8 cellular contexts compared by ENCODE assay signal in the genomic region with DNA sequence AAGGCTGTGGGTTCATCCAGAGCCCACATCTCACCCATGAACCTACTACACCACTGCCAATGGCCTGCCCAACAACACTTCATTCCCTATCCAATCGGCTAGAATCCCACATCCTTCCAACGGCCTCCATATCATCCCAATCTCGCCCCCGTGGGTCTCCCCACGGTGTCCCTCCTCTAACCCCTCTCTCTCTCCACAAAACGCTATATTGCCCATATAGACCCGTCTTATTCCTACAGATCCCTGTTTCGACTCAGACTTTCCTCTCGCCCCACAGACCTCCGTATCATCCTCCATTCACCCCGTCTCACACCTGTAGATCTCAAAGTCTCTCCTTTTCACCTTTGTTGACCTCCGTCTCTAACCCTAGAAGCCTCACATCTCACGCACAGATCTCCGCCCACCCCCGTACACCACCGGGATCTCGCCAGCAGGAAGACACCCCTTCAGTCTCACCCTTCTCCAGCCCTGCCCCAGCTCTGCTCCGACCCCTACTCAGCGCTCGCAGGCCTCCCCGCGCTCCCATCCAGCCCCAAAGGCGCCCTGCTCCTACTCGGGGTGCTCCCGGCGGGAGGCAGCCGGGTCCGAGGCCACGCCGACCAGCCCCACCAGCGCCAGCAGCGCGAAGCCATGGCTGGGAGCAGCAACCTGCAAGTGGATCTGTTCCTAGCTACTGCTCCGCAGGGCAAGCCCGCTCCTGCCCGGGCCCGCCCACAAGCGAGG. TPM values are rescaled to one million over a fixed set of nuclear protein-coding genes. Genes with fewer than 3 reads are reported as not detected.
DNase-seq lines count a peak whose midpoint lies in the region; ATAC-seq, FAIRE-seq and TF ChIP-seq lines count a peak whose summit lies in the region.

A gene with protein sequence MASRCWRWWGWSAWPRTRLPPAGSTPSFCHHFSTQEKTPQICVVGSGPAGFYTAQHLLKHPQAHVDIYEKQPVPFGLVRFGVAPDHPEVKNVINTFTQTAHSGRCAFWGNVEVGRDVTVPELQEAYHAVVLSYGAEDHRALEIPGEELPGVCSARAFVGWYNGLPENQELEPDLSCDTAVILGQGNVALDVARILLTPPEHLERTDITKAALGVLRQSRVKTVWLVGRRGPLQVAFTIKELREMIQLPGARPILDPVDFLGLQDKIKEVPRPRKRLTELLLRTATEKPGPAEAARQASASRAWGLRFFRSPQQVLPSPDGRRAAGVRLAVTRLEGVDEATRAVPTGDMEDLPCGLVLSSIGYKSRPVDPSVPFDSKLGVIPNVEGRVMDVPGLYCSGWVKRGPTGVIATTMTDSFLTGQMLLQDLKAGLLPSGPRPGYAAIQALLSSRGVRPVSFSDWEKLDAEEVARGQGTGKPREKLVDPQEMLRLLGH (minus strand): TSS at position 682 of the 723 bp plus-strand sequence. CDS start 50 bp downstream, at position 632.

- DNase-seq in HT1080 (ENCODE audit: low read depth), result no peak
- DNase-seq in K562 (ENCODE audit: extremely low read depth in 1 of 4, low spot score in 3 of 4), result no peak
- DNase-seq in memory B cell (ENCODE audit: low spot score in 2 of 2), result no peak
- DNase-seq in aorta, result no peak
- no peak for DNase-seq in HuH-7 (ENCODE audit: low spot score)

- intact Hi-C loops in K562 (cut with micrococcal nuclease), result loop anchor here (10.0 kb wide), 1 partner anchor 162 kb away; no protein-coding TSS in a partner anchor
- intact Hi-C loops in aorta (cut with DNase I), result no loop called here

- no peak for FAIRE-seq in K562 (lab: Jason Lieb, UNC)

- H4K20me1 ChIP-seq in BLaER1 treated with 17β-estradiol and CSF1 and Interleukin-3, amounts not matched to agents 10 nM and 100 nM, result peaks cover 0 to 14% (median 0%) of the 10 kb centered on the region in 11 experiments; a peak in 3 of 22 replicates
- no peaks in the 10 kb centered on the region; the same call in 1 of the 2 replicates for H4K20me1 ChIP-seq in K562 (replicated peaks; ENCODE audit: control insufficient read depth, insufficient read depth, low read length)

- H3K4me1 ChIP-seq in BLaER1 treated with 17β-estradiol and CSF1 and Interleukin-3, amounts not matched to agents 10 nM and 100 nM, result peaks cover 23 to 32% (median 28%) of the 10 kb centered on the region in 10 experiments
- H3K4me1 ChIP-seq in K562 (replicated peaks in 1 of 2; ENCODE audit: control insufficient read depth in 2 of 2, insufficient read depth in 2 of 2, low read length in 2 of 2) (peaks cover 68 to 69% of the 10 kb centered on the region in 2 experiments), aorta (ENCODE audit: control insufficient read depth in 1 of 2, insufficient read depth in 2 of 2, low read length in 2 of 2) (peaks cover 0 to 2% of the 10 kb centered on the region in 2 donors)

- TF ChIP-seq CTCF in K562 (IDR thresholded peaks at IDR 0.05 in 2 of 3, conservative IDR thresholded peaks at IDR 0.05 in 1 of 3; ENCODE audit: insufficient read depth in 2 of 3, low read depth in 1 of 3, low read length in 3 of 3), result no peak

- H3K27me3 ChIP-seq in BLaER1 treated with 17β-estradiol and CSF1 and Interleukin-3, amounts not matched to agents 10 nM and 100 nM, result no peaks in the 10 kb centered on the region
- H3K27me3 ChIP-seq in K562 (ENCODE audit: control insufficient read depth in 2 of 2, insufficient read depth in 2 of 2, low read length in 2 of 2) (no peaks in the 10 kb centered on the region), aorta (ENCODE audit: control insufficient read depth in 1 of 2, insufficient read depth in 2 of 2, low read length in 1 of 2) (no peaks in the 10 kb centered on the region)

- H3K4me2 ChIP-seq in BLaER1 treated with 17β-estradiol and CSF1 and Interleukin-3, amounts not matched to agents 10 nM and 100 nM, result peak within 1 kb of the TSS; percentile 85 to 99 (median 93)
- H3K4me2 ChIP-seq in K562 (ENCODE audit: insufficient read depth, low read length), result peak within 1 kb of the TSS; percentile 94

- H3K79me2 ChIP-seq in K562 (ENCODE audit: control insufficient read depth, insufficient read depth, low read length), result peaks cover 23% of the 10 kb centered on the region

- peak within 1 kb of the TSS; percentile 92 for H3K4me3 Mint-ChIP-seq in memory B cell

- under 1% methylated on average over 33 of the region's 38 CpGs for WGBS in K562 (ENCODE audit: insufficient coverage, low coverage, missing lambda C conversion rate)
- WGBS in aorta, 2 donors, result 9% methylated on average over 38 of the region's 38 CpGs

- 0 out of 4 replicates have a peak, but pooled peaks of 1 of the 2 experiments have one; percentile 4 for TF ChIP-seq RAD21 in K562 (CRISPR knock-in tag; conservative IDR thresholded peaks at IDR 0.05 in 1 of 2, IDR thresholded peaks at IDR 0.05 in 1 of 2)

- CTCF ChIA-PET in K562 (lab: Yijun Ruan, JAX; ENCODE audit: low intra/inter-chr PET ratio), result no interaction called here

- ATAC-seq in GM19328 (IDR thresholded peaks at IDR 0.05; ENCODE audit: unreplicated experiment) (peak; percentile 5), K562 (peak; percentile 76), memory B cell (ENCODE audit: low read depth) (no peak), aorta (ENCODE audit: low FRiP score) (no peak), HG03432 (IDR thresholded peaks at IDR 0.05; ENCODE audit: unreplicated experiment) (no peak)

- peaks cover 16% of the 10 kb centered on the region for H3K4me1 Mint-ChIP-seq in memory B cell

- in situ Hi-C loops in K562 (cut with MboI), result no loop called here

- POLR2A ChIA-PET in K562 (lab: Yijun Ruan, JAX), result interaction anchor here (0.6 to 4.2 kb wide), 21 partner anchors 8 to 1078 kb away, joined by 3 to 62 read pairs (median 4); a partner anchor contains a TSS

- peak within 1 kb of the TSS; percentile 83 to 95 (median 90) for H3K27ac ChIP-seq in BLaER1 treated with 17β-estradiol and CSF1 and Interleukin-3, amounts not matched to agents 10 nM and 100 nM
- peak within 1 kb of the TSS; percentile 95 for H3K27ac ChIP-seq in K562 (ENCODE audit: extremely low read depth, low read depth, low read length)
- peak within 1 kb of the TSS in 1 of 2 donors; percentile 77 for H3K27ac ChIP-seq in aorta (ENCODE audit: low read depth in 1 of 2, low read length in 2 of 2)

- H2AFZ ChIP-seq in K562 (ENCODE audit: low read depth, low read length), result peak within 1 kb of the TSS; percentile 76

- no peaks in the 10 kb centered on the region for H3K27me3 Mint-ChIP-seq in memory B cell

- H3K9me3 ChIP-seq in BLaER1 treated with 17β-estradiol and CSF1 and Interleukin-3, amounts not matched to agents 10 nM and 100 nM (replicated peaks in 1 of 11), result no peaks in the 10 kb centered on the region
- no peaks in the 10 kb centered on the region for H3K9me3 ChIP-seq in K562 (replicated peaks; ENCODE audit: control insufficient read depth, insufficient read depth, low read depth, low read length)
- H3K9me3 ChIP-seq in aorta (ENCODE audit: control insufficient read depth, low read length), result no peaks in the 10 kb centered on the region

- no peaks in the 10 kb centered on the region for H3K36me3 Mint-ChIP-seq in memory B cell

- peak within 1 kb of the TSS; percentile 95 for H3K27ac Mint-ChIP-seq in memory B cell

- no peaks in the 10 kb centered on the region for H3K9me3 Mint-ChIP-seq in memory B cell

- no peaks in the 10 kb centered on the region for H3K36me3 ChIP-seq in BLaER1 treated with 17β-estradiol and CSF1 and Interleukin-3, amounts not matched to agents 10 nM and 100 nM
- H3K36me3 ChIP-seq in K562 (ENCODE audit: control insufficient read depth, insufficient read depth, low read length), result peaks cover 16% of the 10 kb centered on the region; the same call in 1 of the 3 replicates
- no peaks in the 10 kb centered on the region for H3K36me3 ChIP-seq in aorta (ENCODE audit: control insufficient read depth in 1 of 2, insufficient read depth in 2 of 2, low read length in 1 of 2)

- TF ChIP-seq POLR2A in K562 (conservative IDR thresholded peaks at IDR 0.05), result peak; percentile 56

- peak within 1 kb of the TSS; percentile 66 to 82 (median 74) for H3K4me3 ChIP-seq in BLaER1 treated with 17β-estradiol and CSF1 and Interleukin-3, amounts not matched to agents 10 nM and 100 nM
- peak within 1 kb of the TSS; percentile 72 for H3K4me3 ChIP-seq in K562
- peak within 1 kb of the TSS; percentile 45 for H3K4me3 ChIP-seq in aorta (ENCODE audit: low read length in 2 of 2)

- H3K9ac ChIP-seq in BLaER1 treated with 17β-estradiol and CSF1 and Interleukin-3, amounts not matched to agents 10 nM and 100 nM, result peak within 1 kb of the TSS; percentile 82 to 92 (median 88)
- peak within 1 kb of the TSS; percentile 90 to 97 for H3K9ac ChIP-seq in K562 (ENCODE audit: insufficient read depth in 1 of 2, low read depth in 2 of 2, low read length in 2 of 2)

- H3K9me1 ChIP-seq in K562 (ENCODE audit: control insufficient read depth, insufficient read depth, low read length), result no peaks in the 10 kb centered on the region

- TSS peak; percentile 89 for BruUV-seq in K562 (replicated peaks; lab: Mats Ljungman, UMichigan)

- TF ChIP-seq EP300 in K562 (IDR thresholded peaks at IDR 0.05; ENCODE audit: low read length), result no peak

TF ChIP-seq in K562, 482 proteins besides CTCF, POLR2A, EP300 and RAD21 (continues in another document):
- TF ChIP-seq ZNF764 (CRISPR knock-in tag; IDR thresholded peaks at IDR 0.05; ENCODE audit: low read depth), result no peak

RNA-seq across cellular contexts. Expression of the gene that starts here (rescaled TPM):
- total RNA-seq in HT1080 (2014; rRNA removed; shearing (Covaris generic)), result 46.9 and 48.7 TPM in 2 replicates
- polyA plus RNA-seq in HT1080 (2015; cell fraction: cytosol; rRNA removed), result 63.7 and 69.7 TPM in 2 replicates
- polyA plus RNA-seq in HT1080 (2015; cell fraction: nucleus; rRNA removed), result 86.3 and 94.9 TPM in 2 replicates
- 26.1 and 46.4 TPM in 2 replicates for total RNA-seq in K562 (2011; cell fraction: chromatin; rRNA removed; ENCODE audit: low replicate concordance)
- total RNA-seq in K562 (2011; cell fraction: nucleolus; rRNA removed), result 39.0 and 42.5 TPM in 2 replicates
- 25.0 and 34.7 TPM in 2 replicates for total RNA-seq in K562 (2011; cell fraction: nucleoplasm; rRNA removed)
- total RNA-seq in K562 (2014; rRNA removed) (62.2 and 76.4 TPM in 2 replicates), K562 (2014; rRNA removed; fragmentation: Illumina TruSeq; extraction: Trizol) (8.7 and 14.3 TPM in 2 replicates), K562 (2015; rRNA removed; fragmentation: Illumina TruSeq; extraction: Trizol) (40.6 and 46.1 TPM in 2 replicates), K562 (2021) (68.7 and 70.7 TPM in 2 replicates), aorta (1 to 10 TPM; 4.0 to 6.6 TPM)
- polyA plus RNA-seq in K562 (2011; rRNA removed) (25.4 and 30.9 TPM in 2 replicates), K562 (2014; fragmentation: Illumina TruSeq; extraction: Trizol) (13.6 and 40.4 TPM in 2 replicates), K562 (2014; fragmentation: Nextera tagmentation; extraction: Ambion mirVana) (1 to 10 TPM in 1 of 2 experiments, under 1 TPM in 1; 0.89 to 2.8 TPM), K562 (2014; rRNA removed) (58.6 and 62.9 TPM in 2 replicates), aorta (10 to 100 TPM in 1 of 2 donors, 1 to 10 TPM in 1; 8.1 to 18.1 TPM)
- polyA plus RNA-seq in K562 (2011; cell fraction: cytosol; rRNA removed), result 27.8 and 83.2 TPM in 2 replicates
- polyA plus RNA-seq in K562 (2011; cell fraction: nucleus; rRNA removed), result 47.6 and 91.7 TPM in 2 replicates
- polyA plus RNA-seq in K562 (2012), result 64.0 and 126 TPM in 2 replicates
- 5.2 and 10.6 TPM in 2 replicates for polyA minus RNA-seq in K562 (2011; rRNA and poly(A)+ RNA removed)
- polyA minus RNA-seq in K562 (2011; cell fraction: cytosol; rRNA and poly(A)+ RNA removed), result 20.5 and 30.2 TPM in 2 replicates
- polyA minus RNA-seq in K562 (2011; cell fraction: nucleus; rRNA and poly(A)+ RNA removed), result 22.8 and 27.3 TPM in 2 replicates

Comparison
In these comparisons a context has a peak if more than half of its experiments do, and no peak if none do; other contexts are left out.
1. ATAC-seq: peak in GM19328 (single experiment) and K562 (single experiment); none in memory B cell (single experiment), aorta (single experiment) and HG03432 (single experiment).
2. Peak in every context shown above with its lines, with median percentiles within 50 percentile points of each other: H3K4me3 ChIP-seq.